ENCODE assay signal across 26 cellular contexts in genomic region chr12:131033886-131034482, GRCh38.
"Had no signal": no experiment of that assay in that cellular context is flagged by ENCODE, and none has a peak within 500 bp of the region (broad histone marks: within the 10 kb centered on the region; RNA-seq: fewer than 3 reads in every experiment).

No MANE protein-coding gene starts in this region.

- ATAC-seq: activated naive CD4-positive, alpha-beta T cell treated with anti-CD3 and anti-CD28 coated beads, Interleukin-2, amount 50 U/mL, for 72 hours; activated T-cell treated with anti-CD3 and anti-CD28 coated beads, Interleukin-2, amount 50 U/mL, for 4 hours; K562 had no signal

- DNase-seq: activated CD4-positive, alpha-beta memory T cell treated with anti-CD3 and anti-CD28 coated beads for 36 hours; activated CD4-positive, alpha-beta T cell treated with anti-CD3 and anti-CD28 coated beads for 1 hour; activated CD4-positive, alpha-beta T cell treated with anti-CD3 and anti-CD28 coated beads, Interleukin-2, amount 10 ng/mL, durations not matched to agents 24 days and 14 days; activated CD4-positive, CD25-positive, alpha-beta regulatory T cell; activated CD8-positive, alpha-beta memory T cell treated with anti-CD3 and anti-CD28 coated beads, Interleukin-2, amount 50 U/mL, for 4 hours; activated gamma-delta T cell treated with Interleukin-2 at 50 U/mL for 16 hours; activated naive CD4-positive, alpha-beta T cell treated with anti-CD3 and anti-CD28 coated beads for 36 hours; activated T-cell treated with anti-CD3 and anti-CD28 coated beads for 4 hours; activated T-cell treated with anti-CD3 and anti-CD28 coated beads, Interleukin-2, amount 50 U/mL, for 4 hours; adrenal gland; anterior cingulate cortex; caudate nucleus; NCI-H1105; NCI-H1417 treated with DMSO at 0.1 percent for 48 hours; NCI-H1930; NCI-H2081 treated with DMSO at 0.1 percent for 48 hours; NCI-H226; NCI-H524 treated with DMSO at 0.1 percent for 48 hours; NK-92 treated with Interleukin-12 subunit alpha and Interleukin-12 subunit beta, amount 100 ng/mL, for 24 hours; Right ventricle myocardium superior; T1000; WERI-Rb-1 had no signal

- H3K4me1 ChIP-seq: adrenal gland had no signal

- H2AFZ ChIP-seq: PC-9 had no signal

- H3K4me2 ChIP-seq: PC-9 had no signal

- H3K36me3 ChIP-seq: adrenal gland, WERI-Rb-1 had no signal

- H3K27me3 ChIP-seq: adrenal gland had no signal

- H3K4me3 ChIP-seq: adrenal gland, K562, PC-9, SK-N-MC had no signal

- H3K9me3 ChIP-seq: adrenal gland had no signal

- H3K27ac ChIP-seq: adrenal gland, PC-9, SK-N-MC, WERI-Rb-1 had no signal
